In the genomic region with DNA sequence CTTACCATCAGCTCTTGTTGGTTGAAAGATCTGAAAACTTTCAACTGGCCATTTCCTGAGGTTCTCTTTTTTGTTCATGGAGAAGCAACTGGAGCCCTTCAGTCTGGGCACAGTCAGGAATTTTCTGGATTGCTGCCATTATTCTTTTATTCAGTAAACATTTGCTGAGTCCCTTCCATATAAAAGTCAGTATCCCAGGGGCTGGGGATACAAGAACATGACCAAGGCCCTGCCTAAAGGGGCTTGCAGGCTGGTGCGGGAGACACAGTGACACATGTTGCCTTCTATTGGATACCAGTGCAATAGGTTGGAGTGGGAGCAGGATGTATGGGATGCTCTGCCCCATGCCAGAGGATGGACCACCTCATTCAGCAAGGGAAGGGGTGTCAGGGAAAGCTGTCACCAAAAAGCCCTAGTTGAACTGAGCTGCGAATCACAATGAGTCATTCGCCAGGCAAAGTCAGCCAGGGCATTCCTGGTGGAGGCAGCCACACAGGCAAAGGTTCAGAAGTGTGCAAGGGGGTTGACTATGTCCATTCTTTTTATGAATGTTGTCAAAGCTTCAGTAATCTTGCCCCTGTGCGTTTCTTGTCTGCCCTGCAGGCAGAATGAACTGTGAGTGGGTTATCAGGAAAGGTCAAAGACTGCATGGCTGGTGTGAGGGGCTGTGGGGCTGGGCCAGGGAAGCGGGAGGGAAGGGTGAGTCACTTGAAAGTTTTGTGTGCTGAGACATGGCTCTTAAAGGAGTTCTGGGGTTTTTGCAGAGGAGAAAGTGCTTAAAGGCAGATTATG, we compare ENCODE assay signal across 9 cellular contexts.
A peak's percentile ranks its signal among the peaks of the same experiment; 100 is the strongest.
DNase-seq lines count a peak whose midpoint lies in the region; ATAC-seq and TF ChIP-seq lines count a peak whose summit lies in the region.
"Had no signal": no experiment of that assay in that cellular context is flagged by ENCODE, and none has a peak within 500 bp of the region (broad histone marks: within the 10 kb centered on the region; RNA-seq: fewer than 3 reads in every experiment).

No MANE protein-coding gene starts in this region.

- TF ChIP-seq RAD21 in HCT116 (IDR thresholded peaks at IDR 0.05; ENCODE audit: low read depth): peak; percentile 14; the same call in 1 of the 2 replicates

- CTCF ChIA-PET in HCT116 (lab: Charles Lee): no interaction called here

- TF ChIP-seq CTCF in HCT116 (IDR thresholded peaks at IDR 0.05 in 2 of 3, conservative IDR thresholded peaks at IDR 0.05 in 1 of 3; ENCODE audit: borderline replicate concordance in 1 of 3, insufficient read depth in 1 of 3, low read depth in 2 of 3, low read length in 2 of 3) (no peak), foreskin fibroblast (IDR thresholded peaks at IDR 0.05; ENCODE audit: low read depth, low read length) (no peak), retinal pigment epithelial cell (conservative IDR thresholded peaks at IDR 0.05; ENCODE audit: low read depth, low read length) (no peak), dorsolateral prefrontal cortex (IDR thresholded peaks at IDR 0.05 in 54 of 56, conservative IDR thresholded peaks at IDR 0.05 in 2 of 56; ENCODE audit: low read depth in 1 of 56, partially characterized antibody in 56 of 56) (no peak)

- H3K9me3 ChIP-seq in HCT116 (ENCODE audit: control insufficient read depth in 1 of 2, insufficient read depth in 1 of 2, low read depth in 1 of 2, low read length in 2 of 2) (no peaks in the 10 kb centered on the region), SJSA1 (replicated peaks) (no peaks in the 10 kb centered on the region)

- H3K27ac ChIP-seq in HCT116 (ENCODE audit: low read depth, low read length) (peak overlapping the region; percentile 62), SJSA1 (peak overlapping the region; percentile 45), dorsolateral prefrontal cortex (no peak overlapping the region)

- H3K4me3 ChIP-seq in HCT116 (replicated peaks in 1 of 2; ENCODE audit: low read depth in 1 of 2, low read length in 2 of 2): 0 out of 4 replicates have a peak overlapping the region, but pooled peaks of 1 of the 2 experiments have one; percentile 6
- no peak overlapping the region for H3K4me3 ChIP-seq in SJSA1
- no peak overlapping the region for H3K4me3 ChIP-seq in foreskin fibroblast (ENCODE audit: low read depth in 1 of 2, low read length in 2 of 2)
- H3K4me3 ChIP-seq in retinal pigment epithelial cell (ENCODE audit: low read length): no peak overlapping the region
- H3K4me3 ChIP-seq in dorsolateral prefrontal cortex: no peak overlapping the region

- intact Hi-C loops in HCT116 (cut with micrococcal nuclease): no loop called here
- intact Hi-C loops in dorsolateral prefrontal cortex (cut with DNase I): no loop called here

- no peaks in the 10 kb centered on the region for H4K20me1 ChIP-seq in HCT116 (ENCODE audit: insufficient read depth)

- H3K4me1 ChIP-seq in HCT116 (ENCODE audit: control insufficient read depth in 1 of 2, insufficient read depth in 2 of 2, low read length in 2 of 2) (peaks cover 19 to 26% of the 10 kb centered on the region in 2 experiments), SJSA1 (replicated peaks) (peaks cover 31% of the 10 kb centered on the region)

- H3K9me2 ChIP-seq in HCT116 (ENCODE audit: insufficient read depth): no peaks in the 10 kb centered on the region

- no peaks in the 10 kb centered on the region for H3K79me2 ChIP-seq in HCT116 (ENCODE audit: insufficient read depth, low read length)

- peak overlapping the region; percentile 61 for H3K4me2 ChIP-seq in HCT116 (ENCODE audit: low read length)

- RAD21 ChIA-PET in HCT116 (lab: Charles Lee; ENCODE audit: low non-redundant PET in 1 of 2, low total read pairs in 2 of 2, uncharacterized antibody in 2 of 2, unreplicated experiment in 2 of 2): interaction anchor here in 1 of 2 experiments (0.6 kb wide), 1 partner anchor 329 kb away, joined by 3 read pairs; no protein-coding TSS in a partner anchor

- BruUV-seq in HCT116 (replicated peaks; lab: Mats Ljungman, UMichigan): no TSS peak

- DNase-seq in HCT116 (ENCODE audit: low read depth, low spot score) (peak; percentile 69), SJSA1 (ENCODE audit: low read depth in 1 of 2, low spot score in 2 of 2) (peak; percentile 79 to 89), foreskin fibroblast (peak; percentile 77 to 91), retinal pigment epithelial cell (ENCODE audit: low read depth) (peak; percentile 76), dorsolateral prefrontal cortex (no peak), NCI-H1417 (lab: John Stamatoyannopoulos, UW) (no peak)
- DNase-seq: activated naive CD8-positive, alpha-beta T cell treated with anti-CD3 and anti-CD28 coated beads, Interleukin-2, amount 10 ng/mL, durations not matched to agents 7 days and 5 days had no signal

- H3K36me3 ChIP-seq in HCT116 (ENCODE audit: control insufficient read depth in 1 of 2, insufficient read depth in 2 of 2, low read length in 2 of 2) (no peaks in the 10 kb centered on the region), SJSA1 (no peaks in the 10 kb centered on the region)

- H3K27me3 ChIP-seq in HCT116 (ENCODE audit: insufficient read depth, low read length) (no peaks in the 10 kb centered on the region), SJSA1 (replicated peaks) (no peaks in the 10 kb centered on the region), dorsolateral prefrontal cortex (no peaks in the 10 kb centered on the region)

- no peak overlapping the region for H2AFZ ChIP-seq in HCT116 (ENCODE audit: low read depth, low read length, poor library complexity, severe bottlenecking)

- POLR2A ChIA-PET in HCT116 (lab: Charles Lee): no interaction called here

- ATAC-seq in HCT116: peak; percentile 95
- no peak for ATAC-seq in HG03159 (IDR thresholded peaks at IDR 0.05; ENCODE audit: unreplicated experiment)
- no peak for ATAC-seq in HG02759 (IDR thresholded peaks at IDR 0.05; ENCODE audit: unreplicated experiment)

- no peak for TF ChIP-seq POLR2A in HCT116 (IDR thresholded peaks at IDR 0.05; ENCODE audit: borderline replicate concordance, extremely low read depth, insufficient read depth, insufficient read length)

- peak overlapping the region; percentile 8; the same call in 1 of the 2 replicates for H3K9ac ChIP-seq in HCT116 (ENCODE audit: low read length)

TF ChIP-seq in HCT116, 20 proteins besides CTCF, POLR2A, EP300 and RAD21:
- 0 out of 2 replicates have a peak, but pooled peaks have one; percentile 11 for TF ChIP-seq SIN3A (IDR thresholded peaks at IDR 0.05; ENCODE audit: low read depth)
- peak; percentile 90 for TF ChIP-seq FOSL1 (IDR thresholded peaks at IDR 0.05; ENCODE audit: low read depth)
- TF ChIP-seq EGR1 (IDR thresholded peaks at IDR 0.05; ENCODE audit: low read depth): no peak
- TF ChIP-seq SP1 (IDR thresholded peaks at IDR 0.05; ENCODE audit: low read depth): peak; percentile 62
- no peak for TF ChIP-seq TCF7L2 (IDR thresholded peaks at IDR 0.05; ENCODE audit: borderline replicate concordance, extremely low read depth, insufficient read depth, insufficient read length)
- TF ChIP-seq POLR2AphosphoS5 (IDR thresholded peaks at IDR 0.05; ENCODE audit: low read depth, low read length): peak; percentile 23; the same call in 1 of the 2 replicates
- TF ChIP-seq JUND (IDR thresholded peaks at IDR 0.05): peak; percentile 85

Comparison
In these comparisons a context has a peak if more than half of its experiments do, and no peak if none do; other contexts are left out.
1. DNase-seq: peak in HCT116 (single experiment), SJSA1 (2 of 2), foreskin fibroblast (2 of 2) and retinal pigment epithelial cell (single experiment); none in dorsolateral prefrontal cortex (0 of 10) and NCI-H1417 (0 of 3).
2. H3K27ac ChIP-seq: peak in HCT116 (single experiment) and SJSA1 (single experiment); none in dorsolateral prefrontal cortex (0 of 59).